17 cellular contexts compared by ENCODE assay signal in the genomic region with DNA sequence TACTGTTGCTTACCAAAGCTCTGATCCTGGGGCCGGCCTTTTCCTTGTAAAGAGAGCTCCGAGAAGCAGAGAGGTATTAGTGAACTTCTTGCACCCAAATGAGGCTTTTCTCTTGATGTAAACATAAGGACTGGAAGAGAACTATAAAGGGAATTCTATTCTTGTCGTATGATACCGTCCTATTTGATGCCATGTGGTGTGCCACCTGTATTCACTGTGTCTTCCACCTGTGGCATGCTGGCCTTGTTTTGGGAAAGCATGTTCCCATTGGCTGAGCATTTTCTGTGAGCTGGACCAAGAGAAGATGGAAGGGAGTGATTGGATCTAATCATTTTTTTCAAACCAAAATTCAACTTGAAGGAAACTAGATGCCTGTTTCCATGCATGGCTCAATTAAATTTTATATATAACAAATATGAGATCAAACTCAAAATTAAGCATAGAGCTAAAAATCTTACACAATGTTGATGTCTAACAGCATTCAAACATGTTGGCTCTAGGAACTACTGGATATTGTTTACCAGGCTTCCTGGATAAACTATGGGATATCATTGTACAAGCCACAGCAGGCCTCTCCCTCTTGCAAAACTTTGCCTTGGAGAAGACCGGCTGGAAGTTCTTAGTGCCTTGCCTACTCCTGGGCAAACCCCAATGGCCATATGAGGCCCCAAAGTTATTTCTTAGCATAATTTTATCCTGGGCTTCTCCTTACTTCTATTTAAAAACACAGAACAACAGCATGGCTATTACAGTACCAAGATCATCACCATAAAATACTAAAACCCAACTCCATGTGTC.
"Had no signal": no experiment of that assay in that cellular context is flagged by ENCODE, and none has a peak within 500 bp of the region (broad histone marks: within the 10 kb centered on the region; RNA-seq: fewer than 3 reads in every experiment).

No MANE protein-coding gene starts in this region.

- H3K4me3 ChIP-seq: coronary artery, heart left ventricle, ovary, right atrium auricular region had no signal

- H3K36me3 ChIP-seq: heart left ventricle, ovary, right atrium auricular region had no signal

- H3K27ac ChIP-seq: coronary artery, heart left ventricle, ovary, right atrium auricular region had no signal

- H3K27me3 ChIP-seq: heart left ventricle, ovary, right atrium auricular region had no signal

- DNase-seq: effector CD4-positive, alpha-beta T cell; endodermal cell; heart left ventricle; hypothalamus; kidney glomerular epithelial cell; natural killer cell; ovary; small intestine; stimulated activated CD4-positive, alpha-beta T cell treated with anti-CD3 and anti-CD28 coated beads, Interleukin-2, amount 100 ng/mL, for 48 hours; stimulated activated naive CD4-positive, alpha-beta T cell treated with Interleukin-2 at 50 U/mL for 16 hours; trophoblast cell had no signal

- ATAC-seq: heart left ventricle, natural killer cell had no signal

- FAIRE-seq: endothelial cell of umbilical vein, frontal cortex, islet of Langerhans, small intestine, urothelium cell line had no signal

- H3K9me3 ChIP-seq: heart left ventricle, ovary, right atrium auricular region had no signal
